Comparison of ENCODE assay signal across 23 cellular contexts in genomic region chr13:77190349-77190748, GRCh38.
"Had no signal": no experiment of that assay in that cellular context is flagged by ENCODE, and none has a peak within 500 bp of the region (broad histone marks: within the 10 kb centered on the region; RNA-seq: fewer than 3 reads in every experiment).

No MANE protein-coding gene starts in this region.

- H3K27me3 ChIP-seq: foreskin keratinocyte, neural progenitor cell, ovary, right atrium auricular region, sigmoid colon, upper lobe of left lung, uterus had no signal

- H3K9me3 Mint-ChIP-seq: endodermal cell; immature natural killer cell; natural killer cell treated with Interleukin-12 subunit alpha and Interleukin-12 subunit beta and Interleukin-15 and Interleukin-18, amount 100 ng/mL, for 72 hours; neural progenitor cell had no signal

- H3K27ac Mint-ChIP-seq: endodermal cell; natural killer cell treated with Interleukin-12 subunit alpha and Interleukin-12 subunit beta and Interleukin-15 and Interleukin-18, amount 100 ng/mL, for 72 hours; neural progenitor cell had no signal

- H3K27ac ChIP-seq: foreskin keratinocyte, left ventricle myocardium inferior, lower lobe of right lung, neural progenitor cell, ovary, right atrium auricular region, sigmoid colon, skin epidermis, upper lobe of left lung, uterus had no signal

- ATAC-seq: foreskin keratinocyte; left cardiac atrium; lower lobe of right lung; natural killer cell treated with Interleukin-12 subunit alpha and Interleukin-12 subunit beta and Interleukin-15 and Interleukin-18, amount 100 ng/mL, for 72 hours had no signal

- H3K4me1 ChIP-seq: left ventricle myocardium inferior, lower lobe of right lung, neural progenitor cell, right atrium auricular region, sigmoid colon, upper lobe of left lung, uterus had no signal

- H3K36me3 ChIP-seq: ovary, uterus had no signal

- H3K4me3 Mint-ChIP-seq: endodermal cell; immature natural killer cell; natural killer cell treated with Interleukin-12 subunit alpha and Interleukin-12 subunit beta and Interleukin-15 and Interleukin-18, amount 100 ng/mL, for 72 hours; neural progenitor cell had no signal

- H3K4me3 ChIP-seq: left ventricle myocardium inferior, lower lobe of right lung, neural progenitor cell, ovary, right atrium auricular region, sigmoid colon, skin epidermis, upper lobe of left lung, uterus had no signal

- H3K27me3 Mint-ChIP-seq: natural killer cell treated with Interleukin-12 subunit alpha and Interleukin-12 subunit beta and Interleukin-15 and Interleukin-18, amount 100 ng/mL, for 72 hours had no signal

- FAIRE-seq: endothelial cell of umbilical vein, kidney had no signal

- H2AFZ ChIP-seq: neural progenitor cell had no signal

- H3K4me1 Mint-ChIP-seq: endodermal cell, neural progenitor cell had no signal

- H3K4me2 ChIP-seq: neural progenitor cell had no signal

- DNase-seq: effector CD4-positive, alpha-beta T cell; endodermal cell; erythroblast; foreskin keratinocyte; immature natural killer cell; kidney; left cardiac atrium; left ventricle myocardium inferior; lower lobe of right lung; mesenchymal stem cell; midbrain; nucleus accumbens; ovary; sigmoid colon; stimulated activated CD4-positive, alpha-beta T cell treated with anti-CD3 and anti-CD28 coated beads, Interleukin-12 subunit alpha, Interleukin-12 subunit beta, amount 100 ng/mL, for 4 hours; stimulated activated naive CD4-positive, alpha-beta T cell treated with Interleukin-2 at 50 U/mL for 16 hours; upper lobe of left lung; uterus had no signal

- H3K9me3 ChIP-seq: left ventricle myocardium inferior, lower lobe of right lung, ovary, right atrium auricular region, sigmoid colon, upper lobe of left lung, uterus had no signal

- H3K9ac ChIP-seq: neural progenitor cell had no signal
